In genomic region chr15:52824169-52824942, GRCh38 we compare ENCODE assay signal across 1 cellular context.
TF ChIP-seq lines count a peak whose summit lies in the region.
"Not testable (repeated sequence)": the region's sequence is repeated elsewhere in the genome, so short reads cannot be mapped to it uniquely, and the experiment has no call there.

No MANE protein-coding gene starts in this region.

TF ChIP-seq in HepG2, 621 proteins besides CTCF, POLR2A, EP300 and RAD21 (continued from another document and continues in another):
- TF ChIP-seq SETDB1 (CRISPR knock-in tag; IDR thresholded peaks at IDR 0.05; ENCODE audit: borderline replicate concordance) (peak; percentile 49; the same call in 1 of the 2 replicates), THAP11 (CRISPR knock-in tag; IDR thresholded peaks at IDR 0.05) (peak; percentile 30), ZNF430 (CRISPR knock-in tag; IDR thresholded peaks at IDR 0.05) (peak; percentile 72; the same call in 1 of the 2 replicates), HNF1A (CRISPR knock-in tag; IDR thresholded peaks at IDR 0.05; ENCODE audit: borderline replicate concordance) (0 out of 2 replicates have a peak, but pooled peaks have one; percentile 36), ZBTB40 (CRISPR knock-in tag; IDR thresholded peaks at IDR 0.05) (peak; percentile 41; the same call in 1 of the 2 replicates), BCL6 (CRISPR knock-in tag; IDR thresholded peaks at IDR 0.05) (peak; percentile 18; the same call in 1 of the 2 replicates), ZNF512 (CRISPR knock-in tag; IDR thresholded peaks at IDR 0.05) (0 out of 2 replicates have a peak, but pooled peaks have one; percentile 26), TARDBP (CRISPR knock-in tag; IDR thresholded peaks at IDR 0.05) (peak; percentile 71; the same call in 1 of the 2 replicates), FOSL2 (CRISPR knock-in tag; IDR thresholded peaks at IDR 0.05) (peak; percentile 41; the same call in 1 of the 2 replicates), ZNF350 (CRISPR knock-in tag; IDR thresholded peaks at IDR 0.05; ENCODE audit: borderline replicate concordance, low read depth) (peak; percentile 39; the same call in 1 of the 2 replicates), CEBPB (IDR thresholded peaks at IDR 0.05; ENCODE audit: borderline replicate concordance, low read depth, low read length) (peak; percentile 80; the same call in 1 of the 2 replicates), ZNF619 (CRISPR knock-in tag; IDR thresholded peaks at IDR 0.05) (0 out of 2 replicates have a peak, but pooled peaks have one; percentile 38), SALL1 (CRISPR knock-in tag; IDR thresholded peaks at IDR 0.05) (peak; percentile 89), CEBPG (CRISPR knock-in tag; IDR thresholded peaks at IDR 0.05) (peak; percentile 95), ZFY (CRISPR knock-in tag; IDR thresholded peaks at IDR 0.05) (0 out of 2 replicates have a peak, but pooled peaks have one; percentile 18), PAXIP1 (CRISPR knock-in tag; conservative IDR thresholded peaks at IDR 0.05) (peak; percentile 78), FOXA3 (CRISPR knock-in tag; IDR thresholded peaks at IDR 0.05) (peak; percentile 81), MEF2D (CRISPR knock-in tag; IDR thresholded peaks at IDR 0.05) (0 out of 2 replicates have a peak, but pooled peaks have one; percentile 18), HDAC2 (CRISPR knock-in tag; IDR thresholded peaks at IDR 0.05) (peak; percentile 22; the same call in 1 of the 2 replicates), THAP9 (CRISPR knock-in tag; IDR thresholded peaks at IDR 0.05; ENCODE audit: borderline replicate concordance) (peak; percentile 67; the same call in 1 of the 2 replicates), FOXP1 (CRISPR knock-in tag; IDR thresholded peaks at IDR 0.05) (peak; percentile 87), MED1 (CRISPR knock-in tag; IDR thresholded peaks at IDR 0.05) (0 out of 2 replicates have a peak, but pooled peaks have one; percentile 40), ZNF232 (CRISPR knock-in tag; IDR thresholded peaks at IDR 0.05; ENCODE audit: borderline replicate concordance) (peak; percentile 37; the same call in 1 of the 2 replicates), HNF4A (CRISPR knock-in tag; IDR thresholded peaks at IDR 0.05) (peak; percentile 23; the same call in 1 of the 2 replicates), ZXDC (CRISPR knock-in tag; IDR thresholded peaks at IDR 0.05) (0 out of 2 replicates have a peak, but pooled peaks have one; percentile 35)
- TF ChIP-seq HNF1A (IDR thresholded peaks at IDR 0.05; ENCODE audit: low read depth); ZBTB40 (IDR thresholded peaks at IDR 0.05); FOXP1 (IDR thresholded peaks at IDR 0.05): not testable (repeated sequence)
